16 cellular contexts compared by ENCODE assay signal in genomic region chr1:222777977-222778376, GRCh38.
DNase-seq lines count a peak whose midpoint lies in the region; ATAC-seq and TF ChIP-seq lines count a peak whose summit lies in the region.
"Had no signal": no experiment of that assay in that cellular context is flagged by ENCODE, and none has a peak within 500 bp of the region (broad histone marks: within the 10 kb centered on the region; RNA-seq: fewer than 3 reads in every experiment).

No MANE protein-coding gene starts in this region.

- H3K27ac Mint-ChIP-seq in stimulated activated naive CD8-positive, alpha-beta T cell treated with anti-CD3 and anti-CD28 coated beads, Interleukin-15, amount 100 ng/mL, for 72 hours = no peak overlapping the region
- H3K27ac Mint-ChIP-seq: activated CD4-positive, alpha-beta memory T cell treated with anti-CD3 and anti-CD28 coated beads for 36 hours had no signal

- no peaks in the 10 kb centered on the region for H3K9me3 ChIP-seq in HEK293 (ENCODE audit: control insufficient read depth, insufficient read depth, low read depth, low read length)
- H3K9me3 ChIP-seq: prostate gland, stomach had no signal

- ATAC-seq in GM21786 (IDR thresholded peaks at IDR 0.05; ENCODE audit: unreplicated experiment) (no peak), GM21526 (IDR thresholded peaks at IDR 0.05; ENCODE audit: low FRiP score, unreplicated experiment) (no peak), GM18870 (IDR thresholded peaks at IDR 0.05; ENCODE audit: unreplicated experiment) (no peak)
- ATAC-seq in stimulated activated naive CD8-positive, alpha-beta T cell treated with anti-CD3 and anti-CD28 coated beads, Interleukin-15, amount 100 ng/mL, for 72 hours = no peak

- H3K4me3 ChIP-seq in ACC112 (ENCODE audit: low read depth, low read length) (no peak overlapping the region), HEK293 (ENCODE audit: low read depth, low read length) (no peak overlapping the region), fibroblast of pulmonary artery (replicated peaks; ENCODE audit: low read depth, low read length) (no peak overlapping the region)
- H3K4me3 ChIP-seq: BLaER1, prostate gland, stomach had no signal

- no peak overlapping the region for H2AFZ ChIP-seq in ACC112 (ENCODE audit: low read length, unreplicated experiment)

- peaks cover 0 to 7% of the 10 kb centered on the region in 2 donors for H3K9me3 Mint-ChIP-seq in stimulated activated naive CD8-positive, alpha-beta T cell treated with anti-CD3 and anti-CD28 coated beads, Interleukin-15, amount 100 ng/mL, for 72 hours
- H3K9me3 Mint-ChIP-seq: activated CD4-positive, alpha-beta memory T cell treated with anti-CD3 and anti-CD28 coated beads for 36 hours had no signal

- peaks cover 6% of the 10 kb centered on the region for H3K4me1 Mint-ChIP-seq in stimulated activated naive CD8-positive, alpha-beta T cell treated with anti-CD3 and anti-CD28 coated beads, Interleukin-15, amount 100 ng/mL, for 72 hours

- H3K27me3 ChIP-seq in ACC112 (ENCODE audit: insufficient read depth, low read length) = 0 out of 2 replicates have a peak, but pooled peaks cover under 1% of the 10 kb centered on the region
- H3K27me3 ChIP-seq: BLaER1 had no signal

- DNase-seq in NCI-H69 (lab: John Stamatoyannopoulos, UW) (peak; percentile 96), fibroblast of pulmonary artery (ENCODE audit: low read depth) (peak; percentile 94)
- no peak for DNase-seq in stimulated activated naive CD8-positive, alpha-beta T cell treated with anti-CD3 and anti-CD28 coated beads, Interleukin-15, amount 100 ng/mL, for 72 hours
- DNase-seq: activated CD4-positive, alpha-beta memory T cell treated with anti-CD3 and anti-CD28 coated beads for 36 hours; activated gamma-delta T cell treated with Interleukin-2 at 50 U/mL for 16 hours; erythroblast; NCI-H446 treated with DMSO at 0.1 percent for 48 hours; SIG-M5; stomach had no signal

- peaks cover 9% of the 10 kb centered on the region for H3K27me3 Mint-ChIP-seq in stimulated activated naive CD8-positive, alpha-beta T cell treated with anti-CD3 and anti-CD28 coated beads, Interleukin-15, amount 100 ng/mL, for 72 hours

- peak overlapping the region; percentile 69 for H3K27ac ChIP-seq in ACC112 (ENCODE audit: low read depth, low read length)
- H3K27ac ChIP-seq in HEK293 (ENCODE audit: extremely low read depth, low read depth, low read length) = no peak overlapping the region
- H3K27ac ChIP-seq: BLaER1, prostate gland, stomach had no signal

- no peaks in the 10 kb centered on the region for H3K79me2 ChIP-seq in ACC112 (ENCODE audit: control insufficient read depth, insufficient read depth, low read length, unreplicated experiment)

- TF ChIP-seq CTCF in HEK293 (tag by site-specific recombination; IDR thresholded peaks at IDR 0.05) = no peak
- TF ChIP-seq CTCF in fibroblast of pulmonary artery (IDR thresholded peaks at IDR 0.05; ENCODE audit: low read length, missing control alignments) = no peak

- H3K36me3 ChIP-seq in ACC112 (ENCODE audit: insufficient read depth, low read length) (no peaks in the 10 kb centered on the region), HEK293 (ENCODE audit: control insufficient read depth in 2 of 2, insufficient read depth in 1 of 2, low read length in 2 of 2) (no peaks in the 10 kb centered on the region)
- H3K36me3 ChIP-seq: BLaER1, prostate gland, stomach had no signal

- no peak overlapping the region for H3K4me3 Mint-ChIP-seq in stimulated activated naive CD8-positive, alpha-beta T cell treated with anti-CD3 and anti-CD28 coated beads, Interleukin-15, amount 100 ng/mL, for 72 hours
- H3K4me3 Mint-ChIP-seq: activated CD4-positive, alpha-beta memory T cell treated with anti-CD3 and anti-CD28 coated beads for 36 hours had no signal

- CTCF ChIA-PET in HEK293 (lab: Yijun Ruan, JAX) = interaction anchor here (0.7 kb wide), 1 partner anchor 491 kb away, joined by 3 read pairs; no protein-coding TSS in a partner anchor

- POLR2A ChIA-PET in HEK293 (lab: Yijun Ruan, JAX) = no interaction called here

- peaks cover 13% of the 10 kb centered on the region for H3K4me1 ChIP-seq in ACC112 (ENCODE audit: control insufficient read depth, insufficient read depth, low read length, unreplicated experiment)
- H3K4me1 ChIP-seq in HEK293 (ENCODE audit: control insufficient read depth, insufficient read depth, low read length) = no peaks in the 10 kb centered on the region
- H3K4me1 ChIP-seq: prostate gland had no signal

TF ChIP-seq in HEK293, 187 proteins besides CTCF, POLR2A, EP300 and RAD21 (continues in another document):
- TF ChIP-seq ZNF169 (tag by site-specific recombination; IDR thresholded peaks at IDR 0.05) = no peak
- peak; percentile 97 for TF ChIP-seq ZBTB6 (tag by site-specific recombination; IDR thresholded peaks at IDR 0.05)
- TF ChIP-seq ZNF174 (tag by site-specific recombination; IDR thresholded peaks at IDR 0.05) = no peak
- no peak for TF ChIP-seq REST (tag by site-specific recombination; IDR thresholded peaks at IDR 0.05)
- TF ChIP-seq ZBTB10 (tag by site-specific recombination; IDR thresholded peaks at IDR 0.05) = no peak
- no peak for TF ChIP-seq ZNF664 (tag by site-specific recombination; IDR thresholded peaks at IDR 0.05)
- no peak for TF ChIP-seq ZNF239 (tag by site-specific recombination; IDR thresholded peaks at IDR 0.05)
- no peak for TF ChIP-seq ZNF529 (tag by site-specific recombination; IDR thresholded peaks at IDR 0.05; ENCODE audit: insufficient replicate concordance)
- TF ChIP-seq ZNF311 (tag by site-specific recombination; IDR thresholded peaks at IDR 0.05; ENCODE audit: borderline replicate concordance) = no peak
- no peak for TF ChIP-seq ZNF830 (tag by site-specific recombination; IDR thresholded peaks at IDR 0.05; ENCODE audit: low read depth)

Comparison
In these comparisons a context has a peak if more than half of its experiments do, and no peak if none do; other contexts are left out.
1. DNase-seq: peak in NCI-H69 (single experiment) and fibroblast of pulmonary artery (single experiment); none in stimulated activated naive CD8-positive, alpha-beta T cell treated with anti-CD3 and anti-CD28 coated beads, Interleukin-15, amount 100 ng/mL, for 72 hours (0 of 2).